12 cellular contexts compared by ENCODE assay signal in genomic region chr20:1535420-1536175, GRCh38. TPM values are rescaled to one million over a fixed set of nuclear protein-coding genes. Genes with fewer than 3 reads are reported as not detected.
DNase-seq lines count a peak whose midpoint lies in the region; ATAC-seq and TF ChIP-seq lines count a peak whose summit lies in the region.
"Had no signal": no experiment of that assay in that cellular context is flagged by ENCODE, and none has a peak within 500 bp of the region (broad histone marks: within the 10 kb centered on the region; RNA-seq: fewer than 3 reads in every experiment).

No MANE protein-coding gene starts in this region.

- H2BK15ac ChIP-seq in neuronal stem cell (ENCODE audit: low read length), result no peak overlapping the region

- H3K79me1 ChIP-seq in neuronal stem cell (ENCODE audit: low read depth, low read length), result no peaks in the 10 kb centered on the region

- H4K91ac ChIP-seq in neuronal stem cell (ENCODE audit: low read depth, low read length, poor library complexity), result no peak overlapping the region

- POLR2A ChIA-PET in GM10248 (lab: Yijun Ruan, JAX), result no interaction called here

- peaks cover 7% of the 10 kb centered on the region for H3K4me1 Mint-ChIP-seq in activated T-helper 1 cell treated with anti-CD3 and anti-CD28 coated beads, Interleukin-12 subunit alpha, Interleukin-12 subunit beta, Interleukin-2, Interleukin-4 antibody, amounts not matched to agents 30 ng/mL and 10 ng/mL and 1 ng/mL, durations not matched to agents 14 hours and 24 hours and 36 hours (ENCODE audit: low read depth)
- H3K4me1 Mint-ChIP-seq: endodermal cell had no signal

- ATAC-seq in GM19452 (IDR thresholded peaks at IDR 0.05; ENCODE audit: unreplicated experiment) (peak; percentile 91), HG03064 (IDR thresholded peaks at IDR 0.05; ENCODE audit: low read depth, unreplicated experiment) (peak; percentile 91)

- no peak overlapping the region for H3K4me2 ChIP-seq in neuronal stem cell (ENCODE audit: insufficient read depth, low read length, poor library complexity, severe bottlenecking)

- no peak overlapping the region for H4K8ac ChIP-seq in neuronal stem cell (ENCODE audit: low read depth, low read length)

- intact Hi-C loops in activated T-helper 1 cell treated with anti-CD3 and anti-CD28 coated beads, Interleukin-12 subunit alpha, Interleukin-12 subunit beta, Interleukin-2, Interleukin-4 antibody, amounts not matched to agents 30 ng/mL and 10 ng/mL and 1 ng/mL, durations not matched to agents 14 hours and 24 hours and 36 hours (cut with micrococcal nuclease), result no loop called here

- no peak for TF ChIP-seq CTCF in GM10248 (IDR thresholded peaks at IDR 0.05; ENCODE audit: control extremely low read depth, extremely low read depth, low read depth, missing control alignments)

- H2BK12ac ChIP-seq in neuronal stem cell (ENCODE audit: low read length), result no peak overlapping the region

- peak overlapping the region in 1 of 2 donors; percentile 40 for H3K4me3 ChIP-seq in neuronal stem cell (ENCODE audit: low read length in 2 of 2)
- H3K4me3 ChIP-seq: tibial artery had no signal

- DNase-seq in GM10248 (ENCODE audit: extremely low spot score), result peak; percentile 71
- peak; percentile 67 for DNase-seq in OCI-M1 (lab: John Stamatoyannopoulos, UW)
- DNase-seq in NCI-H2171 (lab: John Stamatoyannopoulos, UW), result no peak
- no peak for DNase-seq in activated CD4-positive, alpha-beta T cell treated with anti-CD3 and anti-CD28 coated beads for 1 hour
- no peak for DNase-seq in neuronal stem cell (ENCODE audit: low spot score)
- DNase-seq in activated T-helper 1 cell treated with anti-CD3 and anti-CD28 coated beads, Interleukin-12 subunit alpha, Interleukin-12 subunit beta, Interleukin-2, Interleukin-4 antibody, amounts not matched to agents 30 ng/mL and 10 ng/mL and 1 ng/mL, durations not matched to agents 14 hours and 24 hours and 36 hours (ENCODE audit: low spot score), result no peak
- DNase-seq: CD4-positive, CD25-positive, alpha-beta regulatory T cell; endodermal cell; kidney had no signal

- no peak overlapping the region for H3K18ac ChIP-seq in neuronal stem cell (ENCODE audit: low read length)

- no CpG with 5 or more reads among the region's 5 CpGs for WGBS in neuronal stem cell (ENCODE audit: extremely low coverage in 2 of 2, insufficient read length in 2 of 2, insufficient replicate concordance in 1 of 2), 2 donors

- CTCF ChIA-PET in GM10248 (lab: Yijun Ruan, JAX), result interaction anchor here (1.1 kb wide), 1 partner anchor 27 kb away, joined by 3 read pairs; no protein-coding TSS in a partner anchor

- H2BK120ac ChIP-seq in neuronal stem cell (ENCODE audit: low read depth, low read length), result no peak overlapping the region

- no peak overlapping the region for H3K14ac ChIP-seq in neuronal stem cell (ENCODE audit: low read length)

- no peak overlapping the region for H2BK5ac ChIP-seq in neuronal stem cell (ENCODE audit: low read length)

- H3K23ac ChIP-seq in neuronal stem cell (ENCODE audit: low read depth, low read length, poor library complexity), result no peak overlapping the region

- no peaks in the 10 kb centered on the region for H3K9me3 Mint-ChIP-seq in activated T-helper 1 cell treated with anti-CD3 and anti-CD28 coated beads, Interleukin-12 subunit alpha, Interleukin-12 subunit beta, Interleukin-2, Interleukin-4 antibody, amounts not matched to agents 30 ng/mL and 10 ng/mL and 1 ng/mL, durations not matched to agents 14 hours and 24 hours and 36 hours
- H3K9me3 Mint-ChIP-seq: endodermal cell had no signal

- no peak overlapping the region for H2AFZ ChIP-seq in neuronal stem cell (ENCODE audit: low read length)

- peaks cover 2% of the 10 kb centered on the region for H3K27me3 Mint-ChIP-seq in activated T-helper 1 cell treated with anti-CD3 and anti-CD28 coated beads, Interleukin-12 subunit alpha, Interleukin-12 subunit beta, Interleukin-2, Interleukin-4 antibody, amounts not matched to agents 30 ng/mL and 10 ng/mL and 1 ng/mL, durations not matched to agents 14 hours and 24 hours and 36 hours (ENCODE audit: insufficient read depth)

- H3K36me3 Mint-ChIP-seq in activated T-helper 1 cell treated with anti-CD3 and anti-CD28 coated beads, Interleukin-12 subunit alpha, Interleukin-12 subunit beta, Interleukin-2, Interleukin-4 antibody, amounts not matched to agents 30 ng/mL and 10 ng/mL and 1 ng/mL, durations not matched to agents 14 hours and 24 hours and 36 hours (ENCODE audit: low read depth), result no peaks in the 10 kb centered on the region
- H3K36me3 Mint-ChIP-seq: CD4-positive, CD25-positive, alpha-beta regulatory T cell had no signal

- no peak overlapping the region for H3K4me3 Mint-ChIP-seq in activated T-helper 1 cell treated with anti-CD3 and anti-CD28 coated beads, Interleukin-12 subunit alpha, Interleukin-12 subunit beta, Interleukin-2, Interleukin-4 antibody, amounts not matched to agents 30 ng/mL and 10 ng/mL and 1 ng/mL, durations not matched to agents 14 hours and 24 hours and 36 hours
- H3K4me3 Mint-ChIP-seq: CD4-positive, CD25-positive, alpha-beta regulatory T cell; endodermal cell had no signal

- H3K27ac Mint-ChIP-seq in activated T-helper 1 cell treated with anti-CD3 and anti-CD28 coated beads, Interleukin-12 subunit alpha, Interleukin-12 subunit beta, Interleukin-2, Interleukin-4 antibody, amounts not matched to agents 30 ng/mL and 10 ng/mL and 1 ng/mL, durations not matched to agents 14 hours and 24 hours and 36 hours, result no peak overlapping the region
- H3K27ac Mint-ChIP-seq: CD4-positive, CD25-positive, alpha-beta regulatory T cell; endodermal cell had no signal

- H3K4me1 ChIP-seq in neuronal stem cell (ENCODE audit: control insufficient read depth in 2 of 2, insufficient read depth in 1 of 2, low read depth in 1 of 2, low read length in 2 of 2), result no peaks in the 10 kb centered on the region
- H3K4me1 ChIP-seq: tibial artery had no signal

- no peak overlapping the region for H2AK5ac ChIP-seq in neuronal stem cell (ENCODE audit: low read depth, low read length)

- H3K9me3 ChIP-seq in neuronal stem cell (replicated peaks in 1 of 2; ENCODE audit: control insufficient read depth in 2 of 2, insufficient read depth in 1 of 2, low read depth in 1 of 2, low read length in 2 of 2), result no peaks in the 10 kb centered on the region
- H3K9me3 ChIP-seq: tibial artery had no signal

- no peak overlapping the region for H3K9ac ChIP-seq in neuronal stem cell (ENCODE audit: low read depth, low read length, poor library complexity)

- no peaks in the 10 kb centered on the region for H3K36me3 ChIP-seq in neuronal stem cell (replicated peaks in 1 of 2; ENCODE audit: control insufficient read depth in 2 of 2, insufficient read depth in 2 of 2, low read length in 2 of 2)
- H3K36me3 ChIP-seq: tibial artery had no signal

- peaks cover 0 to 7% (median 0%) of the 10 kb centered on the region in 3 experiments for H3K27me3 ChIP-seq in neuronal stem cell (ENCODE audit: control insufficient read depth in 3 of 3, insufficient read depth in 3 of 3, low read depth in 1 of 3, low read length in 3 of 3)
- H3K27me3 ChIP-seq: tibial artery had no signal

- no peak overlapping the region for H3K27ac ChIP-seq in neuronal stem cell (replicated peaks; ENCODE audit: low read length)
- H3K27ac ChIP-seq: tibial artery had no signal

- H3K4ac ChIP-seq in neuronal stem cell (ENCODE audit: low read length), result no peak overlapping the region

RNA-seq across cellular contexts. Expression of gene SIRPD, which starts 21.9 kb away (rescaled TPM):
- polyA plus RNA-seq in neuronal stem cell (2013, experiment 1 of 2), result not detected
- not detected for polyA plus RNA-seq in neuronal stem cell (2013, experiment 2 of 2)
- total RNA-seq in activated T-helper 1 cell treated with anti-CD3 and anti-CD28 coated beads, Interleukin-12 subunit alpha, Interleukin-12 subunit beta, Interleukin-2, Interleukin-4 antibody, amounts not matched to agents 30 ng/mL and 10 ng/mL and 1 ng/mL, durations not matched to agents 14 hours and 24 hours and 36 hours, result not detected in 2 replicates
- total RNA-seq: CD4-positive, CD25-positive, alpha-beta regulatory T cell; endodermal cell had no signal

RNA-seq across cellular contexts. Expression of gene SIRPB2, which starts 44.4 kb away (rescaled TPM):
- not detected for polyA plus RNA-seq in neuronal stem cell (2013, experiment 1 of 2)
- not detected for polyA plus RNA-seq in neuronal stem cell (2013, experiment 2 of 2)
- not detected in 2 replicates for total RNA-seq in activated T-helper 1 cell treated with anti-CD3 and anti-CD28 coated beads, Interleukin-12 subunit alpha, Interleukin-12 subunit beta, Interleukin-2, Interleukin-4 antibody, amounts not matched to agents 30 ng/mL and 10 ng/mL and 1 ng/mL, durations not matched to agents 14 hours and 24 hours and 36 hours
- total RNA-seq: CD4-positive, CD25-positive, alpha-beta regulatory T cell; endodermal cell had no signal

Comparison
In these comparisons a context has a peak if more than half of its experiments do, and no peak if none do; other contexts are left out.
1. DNase-seq: peak in GM10248 (single experiment) and OCI-M1 (single experiment); none in NCI-H2171 (single experiment), activated CD4-positive, alpha-beta T cell treated with anti-CD3 and anti-CD28 coated beads for 1 hour (single experiment), neuronal stem cell (single experiment) and activated T-helper 1 cell treated with anti-CD3 and anti-CD28 coated beads, Interleukin-12 subunit alpha, Interleukin-12 subunit beta, Interleukin-2, Interleukin-4 antibody, amounts not matched to agents 30 ng/mL and 10 ng/mL and 1 ng/mL, durations not matched to agents 14 hours and 24 hours and 36 hours (single experiment).